Comparison of ENCODE assay signal across 16 cellular contexts in genomic region chr16:49660647-49661046, GRCh38.
DNase-seq lines count a peak whose midpoint lies in the region; ATAC-seq and TF ChIP-seq lines count a peak whose summit lies in the region.
"Had no signal": no experiment of that assay in that cellular context is flagged by ENCODE, and none has a peak within 500 bp of the region (broad histone marks: within the 10 kb centered on the region; RNA-seq: fewer than 3 reads in every experiment).

No MANE protein-coding gene starts in this region.

- no peak overlapping the region for H2AK5ac ChIP-seq in H9 (ENCODE audit: insufficient read length, low read length)

- DNase-seq in H9 (no peak), NCI-H82 (lab: John Stamatoyannopoulos, UW) (peak; percentile 87), hepatocyte (ENCODE audit: low spot score) (no peak), NOMO-1 (lab: John Stamatoyannopoulos, UW; ENCODE audit: unreplicated experiment in 2 of 2) (no peak), transverse colon (no peak)
- no peak for DNase-seq in activated T-cell treated with anti-CD3 and anti-CD28 coated beads, Interleukin-2, amount 50 U/mL, for 72 hours
- DNase-seq: AML-193; CD4-positive, CD25-positive, alpha-beta regulatory T cell; DMS79; EL; GOT3; HCEC 1CT had no signal

- H2BK120ac ChIP-seq in H9 (ENCODE audit: low read depth, low read length, poor library complexity, severe bottlenecking), result no peak overlapping the region

- no peak for TF ChIP-seq POLR2A in transverse colon (IDR thresholded peaks at IDR 0.05)

- no peaks in the 10 kb centered on the region for H3K79me2 ChIP-seq in H9 (ENCODE audit: insufficient read depth, low read length)
- H3K79me2 ChIP-seq in hepatocyte, result no peaks in the 10 kb centered on the region

- H3K4me1 ChIP-seq in H9 (ENCODE audit: insufficient read depth, low read length) (peaks cover 2% of the 10 kb centered on the region; the same call in 1 of the 2 replicates), hepatocyte (ENCODE audit: insufficient read depth) (peaks cover 47% of the 10 kb centered on the region), transverse colon (peaks cover 9 to 23% (median 17%) of the 10 kb centered on the region in 4 donors)
- H3K4me1 ChIP-seq: A549 had no signal

- no peaks in the 10 kb centered on the region for H3K79me1 ChIP-seq in H9 (ENCODE audit: insufficient read depth, low read depth, low read length, poor library complexity, severe bottlenecking)

- intact Hi-C loops in transverse colon (cut with DNase I; ENCODE audit: low total_unique reads), result no loop called here

- WGBS in H9 (ENCODE audit: extremely low coverage, insufficient read length, low lambda C conversion rate), result no CpG with 5 or more reads among the region's 3 CpGs
- 53% methylated on average over 3 of the region's 3 CpGs for WGBS in hepatocyte (ENCODE audit: low lambda C conversion rate, missing lambda C conversion rate)
- 81 to 86% methylated on average over 3 of the region's 3 CpGs for WGBS in transverse colon (ENCODE audit: low coverage in 1 of 2), 2 donors

- no peak for TF ChIP-seq CTCF in H9 (conservative IDR thresholded peaks at IDR 0.05)
- TF ChIP-seq CTCF in hepatocyte (IDR thresholded peaks at IDR 0.05; ENCODE audit: poor library complexity), result no peak
- no peak for TF ChIP-seq CTCF in transverse colon (IDR thresholded peaks at IDR 0.05)

- no peak overlapping the region for H2BK5ac ChIP-seq in H9 (ENCODE audit: insufficient read length, low read length)

- H4K20me1 ChIP-seq in H9 (ENCODE audit: control insufficient read depth, insufficient read depth, insufficient read length), result peaks cover 4% of the 10 kb centered on the region
- H4K20me1 ChIP-seq in hepatocyte (ENCODE audit: insufficient read depth, poor library complexity, severe bottlenecking), result no peaks in the 10 kb centered on the region

- H3K27me3 ChIP-seq in H9 (ENCODE audit: insufficient read depth, low read length), result no peaks in the 10 kb centered on the region
- no peaks in the 10 kb centered on the region for H3K27me3 ChIP-seq in hepatocyte
- no peaks in the 10 kb centered on the region for H3K27me3 ChIP-seq in transverse colon
- H3K27me3 ChIP-seq: BLaER1 treated with 17β-estradiol and CSF1 and Interleukin-3, amounts not matched to agents 10 nM and 100 nM had no signal

- H3K4me2 ChIP-seq in H9 (ENCODE audit: insufficient read depth, insufficient read length, low read length) (no peak overlapping the region), hepatocyte (no peak overlapping the region)
- H3K4me2 ChIP-seq: A549 had no signal

- no peaks in the 10 kb centered on the region; the same call in 1 of the 2 replicates for H3K27me3 Mint-ChIP-seq in H9 (ENCODE audit: low read depth)
- H3K27me3 Mint-ChIP-seq in activated T-cell treated with anti-CD3 and anti-CD28 coated beads, Interleukin-2, amount 50 U/mL, for 72 hours (ENCODE audit: low read depth), result no peaks in the 10 kb centered on the region

- no peak overlapping the region for H2AFZ ChIP-seq in H9 (ENCODE audit: low read length)
- no peak overlapping the region for H2AFZ ChIP-seq in hepatocyte

- H2BK12ac ChIP-seq in H9 (ENCODE audit: insufficient read length, low read depth, low read length), result no peak overlapping the region

- H3K9ac ChIP-seq in H9 (ENCODE audit: extremely low read depth, insufficient read length, low read length), result no peak overlapping the region
- H3K9ac ChIP-seq: BLaER1 treated with 17β-estradiol and CSF1 and Interleukin-3, amounts not matched to agents 10 nM and 100 nM had no signal

- H3K36me3 Mint-ChIP-seq in H9 (ENCODE audit: insufficient read depth in 1 of 3, low read depth in 3 of 3), result no peaks in the 10 kb centered on the region
- H3K36me3 Mint-ChIP-seq in activated T-cell treated with anti-CD3 and anti-CD28 coated beads, Interleukin-2, amount 50 U/mL, for 72 hours (ENCODE audit: insufficient read depth in 2 of 2), result no peaks in the 10 kb centered on the region
- H3K36me3 Mint-ChIP-seq: CD4-positive, CD25-positive, alpha-beta regulatory T cell had no signal

- in situ Hi-C loops in transverse colon (cut with MboI; ENCODE audit: low pct_ligation_motif_present in 1 of 4, low pct_unique_long_range_greater_than_20kb in 1 of 4, low sequenced_read_pairs in 3 of 4), result no loop called here

- no peak overlapping the region for H3K23ac ChIP-seq in H9 (ENCODE audit: insufficient read length, low read depth, low read length)

- H3K18ac ChIP-seq in H9 (ENCODE audit: insufficient read length, low read depth, low read length), result no peak overlapping the region

- no peak overlapping the region for H3K56ac ChIP-seq in H9 (ENCODE audit: insufficient read length, low read depth, low read length)

- H3K36me3 ChIP-seq in hepatocyte (replicated peaks; ENCODE audit: insufficient read depth, low read depth) (no peaks in the 10 kb centered on the region), transverse colon (no peaks in the 10 kb centered on the region)
- H3K36me3 ChIP-seq: BLaER1 treated with 17β-estradiol and CSF1 and Interleukin-3, amounts not matched to agents 10 nM and 100 nM had no signal

- no peak overlapping the region for H3K4me3 ChIP-seq in hepatocyte
- no peak overlapping the region for H3K4me3 ChIP-seq in transverse colon
- H3K4me3 ChIP-seq: A549; BLaER1 treated with 17β-estradiol and CSF1 and Interleukin-3, amounts not matched to agents 10 nM and 100 nM had no signal

- H4K91ac ChIP-seq in H9 (ENCODE audit: insufficient read length, low read depth, low read length), result no peak overlapping the region

- H4K8ac ChIP-seq in H9 (replicated peaks; ENCODE audit: insufficient read length, low read depth, low read length), result no peak overlapping the region

- H3K9me3 ChIP-seq in H9 (ENCODE audit: control insufficient read depth, low read depth, low read length) (no peaks in the 10 kb centered on the region), hepatocyte (ENCODE audit: low read depth) (no peaks in the 10 kb centered on the region), transverse colon (no peaks in the 10 kb centered on the region)
- H3K9me3 ChIP-seq: A549; BLaER1 treated with 17β-estradiol and CSF1 and Interleukin-3, amounts not matched to agents 10 nM and 100 nM had no signal

- TF ChIP-seq EP300 in transverse colon (IDR thresholded peaks at IDR 0.05; ENCODE audit: low read depth), result no peak

- no peak for ATAC-seq in GM21447 (IDR thresholded peaks at IDR 0.05; ENCODE audit: unreplicated experiment)
- ATAC-seq in activated T-cell treated with anti-CD3 and anti-CD28 coated beads, Interleukin-2, amount 50 U/mL, for 72 hours (replicated peaks in 1 of 2), result no peak
- ATAC-seq: A549 had no signal

- no peak overlapping the region for H3K27ac ChIP-seq in H9 (ENCODE audit: insufficient read length, low read depth, low read length)
- H3K27ac ChIP-seq in hepatocyte, result peak overlapping the region; percentile 53
- H3K27ac ChIP-seq in transverse colon, result no peak overlapping the region
- H3K27ac ChIP-seq: A549; BLaER1 treated with 17β-estradiol and CSF1 and Interleukin-3, amounts not matched to agents 10 nM and 100 nM; HL-60 had no signal

- no peak overlapping the region for H3K14ac ChIP-seq in H9 (ENCODE audit: insufficient read depth, low read length)

- no peaks in the 10 kb centered on the region for H3K23me2 ChIP-seq in H9 (ENCODE audit: insufficient read length, low read depth, low read length, poor library complexity, severe bottlenecking)

- no peak overlapping the region for H2BK15ac ChIP-seq in H9 (ENCODE audit: low read depth, low read length)

- no peak overlapping the region for H3K4me3 Mint-ChIP-seq in H9
- no peak overlapping the region for H3K4me3 Mint-ChIP-seq in activated T-cell treated with anti-CD3 and anti-CD28 coated beads, Interleukin-2, amount 50 U/mL, for 72 hours
- H3K4me3 Mint-ChIP-seq: CD4-positive, CD25-positive, alpha-beta regulatory T cell had no signal

- no peaks in the 10 kb centered on the region for H3K9me2 ChIP-seq in hepatocyte (replicated peaks; ENCODE audit: insufficient read depth)

- no peak overlapping the region for H4K5ac ChIP-seq in H9 (ENCODE audit: insufficient read length, low read depth, low read length)

- H3K27ac Mint-ChIP-seq in H9, result peak overlapping the region in 2 of 3 experiments; percentile 14 to 66; a peak in 2 of 7 replicates
- no peak overlapping the region for H3K27ac Mint-ChIP-seq in activated T-cell treated with anti-CD3 and anti-CD28 coated beads, Interleukin-2, amount 50 U/mL, for 72 hours
- H3K27ac Mint-ChIP-seq: CD4-positive, CD25-positive, alpha-beta regulatory T cell had no signal

- H2BK20ac ChIP-seq in H9 (ENCODE audit: low read depth, low read length, poor library complexity, severe bottlenecking), result no peak overlapping the region

- no peak overlapping the region for H3K4ac ChIP-seq in H9 (ENCODE audit: low read depth, low read length)

- H3K9me3 Mint-ChIP-seq in H9, result no peaks in the 10 kb centered on the region
- no peaks in the 10 kb centered on the region for H3K9me3 Mint-ChIP-seq in activated T-cell treated with anti-CD3 and anti-CD28 coated beads, Interleukin-2, amount 50 U/mL, for 72 hours

- peaks cover 19 to 32% of the 10 kb centered on the region in 2 experiments for H3K4me1 Mint-ChIP-seq in H9
- H3K4me1 Mint-ChIP-seq in activated T-cell treated with anti-CD3 and anti-CD28 coated beads, Interleukin-2, amount 50 U/mL, for 72 hours (ENCODE audit: low read depth), result no peaks in the 10 kb centered on the region

- H3T11ph ChIP-seq in H9 (ENCODE audit: low read length), result no peak overlapping the region
